Comparison of ENCODE assay signal across 11 cellular contexts in genomic region chr11:15293975-15294374, GRCh38.
"Had no signal": no experiment of that assay in that cellular context is flagged by ENCODE, and none has a peak within 500 bp of the region (broad histone marks: within the 10 kb centered on the region; RNA-seq: fewer than 3 reads in every experiment).

No MANE protein-coding gene starts in this region.

- H3K36me3 ChIP-seq: HAP-1 had no signal

- H3K27ac ChIP-seq: GM23248, HL-60, KMS-11 had no signal

- FAIRE-seq: HepG2 had no signal

- H3K36me3 Mint-ChIP-seq: IgD-negative memory B cell had no signal

- H3K4me3 ChIP-seq: GM23248, HAP-1 had no signal

- H3K27ac Mint-ChIP-seq: HFFc6, IgD-negative memory B cell had no signal

- H3K4me1 Mint-ChIP-seq: IgD-negative memory B cell had no signal

- H3K9me3 ChIP-seq: HAP-1 had no signal

- H3K4me1 ChIP-seq: HAP-1 had no signal

- DNase-seq: GM23248, GOT3, H7, HFFc6, KBM-7 had no signal

- H3K4me3 Mint-ChIP-seq: HFFc6, IgD-negative memory B cell had no signal

- ATAC-seq: HCT116, HepG2 had no signal
